ENCODE assay signal across 29 cellular contexts in genomic region chr6:14065350-14065749, GRCh38.
"Had no signal": no experiment of that assay in that cellular context is flagged by ENCODE, and none has a peak within 500 bp of the region (broad histone marks: within the 10 kb centered on the region; RNA-seq: fewer than 3 reads in every experiment).

No MANE protein-coding gene starts in this region.

- H3K4me3 ChIP-seq: heart left ventricle, left ventricle myocardium inferior, lung, ovary, right atrium auricular region, stomach, testis, tibial artery, upper lobe of right lung had no signal

- H3K36me3 Mint-ChIP-seq: immature natural killer cell; mesothelial cell of epicardium; natural killer cell treated with Interleukin-12 subunit alpha and Interleukin-12 subunit beta and Interleukin-15 and Interleukin-18, amount 100 ng/mL, for 72 hours had no signal

- H3K4me1 ChIP-seq: left ventricle myocardium inferior, right atrium auricular region, stomach, tibial artery, upper lobe of right lung had no signal

- H3K27ac Mint-ChIP-seq: immature natural killer cell; mesothelial cell of epicardium; natural killer cell treated with Interleukin-12 subunit alpha and Interleukin-12 subunit beta and Interleukin-15 and Interleukin-18, amount 100 ng/mL, for 72 hours; progenitor cell of endocrine pancreas; stimulated activated naive B cell treated with anti-CD40 and anti-IgM and Interleukin-4, amounts not matched to agents 10 μg/mL and 1 μg/mL and 100 μg/mL, for 72 hours had no signal

- H3K27ac ChIP-seq: heart left ventricle, left ventricle myocardium inferior, ovary, right atrium auricular region, stomach, testis, tibial artery, upper lobe of right lung had no signal

- H3K4me3 Mint-ChIP-seq: immature natural killer cell; mesothelial cell of epicardium; naive B cell; natural killer cell treated with Interleukin-12 subunit alpha and Interleukin-12 subunit beta and Interleukin-15 and Interleukin-18, amount 100 ng/mL, for 72 hours; stimulated activated naive B cell treated with anti-CD40 and anti-IgM and Interleukin-4, amounts not matched to agents 10 μg/mL and 1 μg/mL and 100 μg/mL, for 72 hours had no signal

- H3K36me3 ChIP-seq: heart left ventricle, left ventricle myocardium inferior, ovary, right atrium auricular region, stomach, tibial artery, upper lobe of right lung had no signal

- H3K27me3 Mint-ChIP-seq: naive B cell had no signal

- FAIRE-seq: islet of Langerhans, kidney, small intestine, urothelium cell line had no signal

- ATAC-seq: heart left ventricle; left colon; natural killer cell treated with Interleukin-12 subunit alpha and Interleukin-12 subunit beta and Interleukin-15 and Interleukin-18, amount 100 ng/mL, for 72 hours; sciatic nerve; stimulated activated naive B cell treated with anti-CD40 and anti-IgM and Interleukin-4, amounts not matched to agents 10 μg/mL and 1 μg/mL and 100 μg/mL, for 72 hours; stimulated activated naive CD8-positive, alpha-beta T cell treated with anti-CD3 and anti-CD28 coated beads, Interleukin-15, Interleukin-2, amounts not matched to agents 100 U/mL and 50 U/mL, for 24 hours; upper lobe of right lung had no signal

- H3K9me3 Mint-ChIP-seq: immature natural killer cell; natural killer cell treated with Interleukin-12 subunit alpha and Interleukin-12 subunit beta and Interleukin-15 and Interleukin-18, amount 100 ng/mL, for 72 hours had no signal

- H3K9me3 ChIP-seq: ovary, testis, upper lobe of right lung had no signal

- H3K27me3 ChIP-seq: ovary, right atrium auricular region, testis had no signal

- DNase-seq: heart left ventricle; hypothalamus; immature natural killer cell; kidney; left colon; left ventricle myocardium inferior; mesendoderm; naive B cell; ovary; small intestine; stimulated activated CD4-positive, alpha-beta T cell treated with anti-CD3 and anti-CD28 coated beads, Interleukin-1b, Interleukin-23, amount 100 ng/mL, for 48 hours; stimulated activated CD4-positive, alpha-beta T cell treated with anti-CD3 and anti-CD28 coated beads, Interleukin-2, amount 100 ng/mL, for 48 hours; stimulated activated CD4-positive, alpha-beta T cell treated with anti-CD3 and anti-CD28 coated beads, Interleukin-4, amount 100 ng/mL, for 4 hours; stimulated activated CD8-positive, alpha-beta memory T cell treated with anti-CD3 and anti-CD28 coated beads, Interleukin-4, amount 100 ng/mL, for 48 hours; stimulated activated naive B cell treated with anti-CD40 and anti-IgM and Interleukin-4, amounts not matched to agents 10 μg/mL and 1 μg/mL and 100 μg/mL, for 72 hours; stimulated activated naive CD8-positive, alpha-beta T cell treated with anti-CD3 and anti-CD28 coated beads, Interleukin-15, Interleukin-2, amounts not matched to agents 100 U/mL and 50 U/mL, for 24 hours; stomach; testis; tibial artery; trophoblast cell; upper lobe of right lung had no signal
